Comparison of ENCODE assay signal across 35 cellular contexts in genomic region chr4:95450294-95450693, GRCh38.
A peak's percentile ranks its signal among the peaks of the same experiment; 100 is the strongest.
DNase-seq lines count a peak whose midpoint lies in the region; ATAC-seq, FAIRE-seq and TF ChIP-seq lines count a peak whose summit lies in the region.
"Had no signal": no experiment of that assay in that cellular context is flagged by ENCODE, and none has a peak within 500 bp of the region (broad histone marks: within the 10 kb centered on the region; RNA-seq: fewer than 3 reads in every experiment).

No MANE protein-coding gene starts in this region.

- TF ChIP-seq EP300 in GM12878 (IDR thresholded peaks at IDR 0.05; ENCODE audit: borderline replicate concordance in 1 of 2, control insufficient read depth in 1 of 2, low read depth in 2 of 2, low read length in 2 of 2), result no peak

- H3K36me3 ChIP-seq in cardiac muscle cell (no peaks in the 10 kb centered on the region), DND-41 (ENCODE audit: insufficient read depth, low read length) (no peaks in the 10 kb centered on the region), GM12878 (ENCODE audit: control insufficient read depth in 2 of 2, insufficient read depth in 2 of 2, low read length in 1 of 2) (no peaks in the 10 kb centered on the region)
- H3K36me3 ChIP-seq: BLaER1; BLaER1 treated with 17β-estradiol and CSF1 and Interleukin-3, amounts not matched to agents 10 nM and 100 nM had no signal

- 23% methylated on average over 2 of the region's 2 CpGs for WGBS in GM12878 (ENCODE audit: insufficient coverage, insufficient replicate concordance, low lambda C conversion rate, missing lambda C conversion rate)

- H3K27ac ChIP-seq in cardiac muscle cell, result peak overlapping the region; percentile 86
- H3K27ac ChIP-seq in DND-41 (ENCODE audit: low read length), result no peak overlapping the region
- H3K27ac ChIP-seq in GM12878 (ENCODE audit: control insufficient read depth, insufficient read depth), result no peak overlapping the region
- H3K27ac ChIP-seq: 22Rv1; A549; BLaER1; BLaER1 treated with 17β-estradiol and CSF1 and Interleukin-3, amounts not matched to agents 10 nM and 100 nM; C4-2B had no signal

- H3K27me3 ChIP-seq in cardiac muscle cell, result no peaks in the 10 kb centered on the region
- H3K27me3 ChIP-seq in DND-41 (ENCODE audit: insufficient read depth, low read length, poor library complexity), result no peaks in the 10 kb centered on the region
- H3K27me3 ChIP-seq in GM12878 (replicated peaks in 1 of 2; ENCODE audit: control insufficient read depth in 2 of 2, insufficient read depth in 2 of 2, low read length in 1 of 2), result no peaks in the 10 kb centered on the region
- H3K27me3 ChIP-seq: BE2C; BLaER1; BLaER1 treated with 17β-estradiol and CSF1 and Interleukin-3, amounts not matched to agents 10 nM and 100 nM had no signal

- no peak overlapping the region for H3K4me2 ChIP-seq in DND-41 (ENCODE audit: insufficient read depth, low read length)
- no peak overlapping the region for H3K4me2 ChIP-seq in GM12878 (ENCODE audit: control insufficient read depth, insufficient read depth)
- H3K4me2 ChIP-seq: A549; BLaER1; BLaER1 treated with 17β-estradiol and CSF1 and Interleukin-3, amounts not matched to agents 10 nM and 100 nM had no signal

- TF ChIP-seq CTCF in cardiac muscle cell (IDR thresholded peaks at IDR 0.05; ENCODE audit: low read depth, low read length), result no peak
- no peak for TF ChIP-seq CTCF in DND-41 (IDR thresholded peaks at IDR 0.05; ENCODE audit: borderline replicate concordance, extremely low read depth, low read length, poor library complexity, severe bottlenecking)
- no peak for TF ChIP-seq CTCF in GM12878 (IDR thresholded peaks at IDR 0.05 in 2 of 3, conservative IDR thresholded peaks at IDR 0.05 in 1 of 3; ENCODE audit: control insufficient read depth in 2 of 3, extremely low read depth in 1 of 3, insufficient read depth in 1 of 3, low read depth in 3 of 3, low read length in 3 of 3)
- no peak for TF ChIP-seq CTCF in chondrocyte (IDR thresholded peaks at IDR 0.05)

- H3K4me1 ChIP-seq in cardiac muscle cell (ENCODE audit: low read depth), result peaks cover 15% of the 10 kb centered on the region
- 0 out of 2 replicates have a peak, but pooled peaks cover 3% of the 10 kb centered on the region for H3K4me1 ChIP-seq in DND-41 (ENCODE audit: insufficient read depth, low read length)
- H3K4me1 ChIP-seq in GM12878 (ENCODE audit: control insufficient read depth, insufficient read depth, low read length), result no peaks in the 10 kb centered on the region
- H3K4me1 ChIP-seq: A549; BLaER1; BLaER1 treated with 17β-estradiol and CSF1 and Interleukin-3, amounts not matched to agents 10 nM and 100 nM had no signal

- FAIRE-seq in GM12878 (lab: Jason Lieb, UNC), result no peak
- FAIRE-seq: A549, D721Med had no signal

- H4K20me1 ChIP-seq in DND-41 (ENCODE audit: insufficient read depth, low read length), result no peaks in the 10 kb centered on the region
- H4K20me1 ChIP-seq in GM12878 (ENCODE audit: control insufficient read depth, insufficient read depth), result no peaks in the 10 kb centered on the region
- H4K20me1 ChIP-seq: BLaER1; BLaER1 treated with 17β-estradiol and CSF1 and Interleukin-3, amounts not matched to agents 10 nM and 100 nM had no signal

- BruUV-seq in GM12878 (replicated peaks; lab: Mats Ljungman, UMichigan), result no TSS peak

- no peak overlapping the region for H3K4me3 ChIP-seq in cardiac muscle cell
- no peak overlapping the region for H3K4me3 ChIP-seq in DND-41 (ENCODE audit: low read depth in 1 of 2, low read length in 2 of 2)
- no peak overlapping the region for H3K4me3 ChIP-seq in GM12878
- H3K4me3 ChIP-seq: A549; BLaER1; BLaER1 treated with 17β-estradiol and CSF1 and Interleukin-3, amounts not matched to agents 10 nM and 100 nM had no signal

- H3K4me3 Mint-ChIP-seq in chondrocyte (ENCODE audit: unreplicated experiment), result no peak overlapping the region
- H3K4me3 Mint-ChIP-seq: B cell; CD14-positive monocyte; CD4-positive, alpha-beta memory T cell; CD4-positive, alpha-beta T cell; CD4-positive, CD25-positive, alpha-beta regulatory T cell; CD8-positive, alpha-beta memory T cell; CD8-positive, alpha-beta T cell had no signal

- TF ChIP-seq POLR2A in GM12878 (IDR thresholded peaks at IDR 0.05; ENCODE audit: low read depth, low read length), result no peak

- POLR2A ChIA-PET in GM12878 (lab: Charles Lee), result no interaction called here

- H3K9me3 ChIP-seq in cardiac muscle cell (ENCODE audit: low read depth) (no peaks in the 10 kb centered on the region), DND-41 (ENCODE audit: insufficient read depth, low read length, severe bottlenecking) (no peaks in the 10 kb centered on the region), GM12878 (replicated peaks; ENCODE audit: control insufficient read depth, insufficient read depth, low read length) (no peaks in the 10 kb centered on the region)
- H3K9me3 ChIP-seq: A549; BE2C; BLaER1; BLaER1 treated with 17β-estradiol and CSF1 and Interleukin-3, amounts not matched to agents 10 nM and 100 nM; Caco-2 had no signal

- no peak for TF ChIP-seq RAD21 in GM12878 (IDR thresholded peaks at IDR 0.05; ENCODE audit: insufficient read depth, low read depth, low read length)

- H3K79me2 ChIP-seq in DND-41 (ENCODE audit: insufficient read depth, low read length), result no peaks in the 10 kb centered on the region
- no peaks in the 10 kb centered on the region for H3K79me2 ChIP-seq in GM12878 (ENCODE audit: control insufficient read depth, insufficient read depth, low read length)

- CTCF ChIA-PET in GM12878 (lab: Yijun Ruan, JAX), result no interaction called here

- peaks cover 4% of the 10 kb centered on the region for H3K9me3 Mint-ChIP-seq in chondrocyte (ENCODE audit: low read depth)
- H3K9me3 Mint-ChIP-seq: CD4-positive, alpha-beta memory T cell; CD4-positive, alpha-beta T cell; CD8-positive, alpha-beta T cell had no signal

- DNase-seq in cardiac muscle cell (ENCODE audit: low read depth in 1 of 2, low spot score in 1 of 2) (no peak), left ventricle myocardium superior (no peak), DND-41 (peak; percentile 32), GM12878 (ENCODE audit: low read depth, low spot score) (no peak), chondrocyte (ENCODE audit: low spot score) (no peak), RPMI8226 (no peak)
- DNase-seq: 8988T; ACHN; AML-193; BE2C; C1 segment of cervical spinal cord; Caco-2; Calu3; CD4-positive, alpha-beta memory T cell; CD4-positive, alpha-beta T cell; CD4-positive, CD25-positive, alpha-beta regulatory T cell; CD8-positive, alpha-beta memory T cell; CD8-positive, alpha-beta T cell; COR-L47; DMS 273 treated with DMSO at 0.1 percent for 48 hours; DMS153; DMS53; DMS79; DMS79 treated with DMSO at 0.1 percent for 48 hours; EL had no signal

- no peaks in the 10 kb centered on the region for H3K36me3 Mint-ChIP-seq in chondrocyte (ENCODE audit: low read depth)
- H3K36me3 Mint-ChIP-seq: CD14-positive monocyte; CD4-positive, alpha-beta memory T cell; CD4-positive, CD25-positive, alpha-beta regulatory T cell; CD8-positive, alpha-beta memory T cell; CD8-positive, alpha-beta T cell had no signal

- SMC1A ChIA-PET in GM12878 (lab: Charles Lee; ENCODE audit: uncharacterized antibody, unreplicated experiment), result no interaction called here

- in situ Hi-C loops in GM12878 (cut with MboI), result no loop called here

- H2AFZ ChIP-seq in DND-41 (ENCODE audit: low read depth, low read length), result no peak overlapping the region
- no peak overlapping the region for H2AFZ ChIP-seq in GM12878 (ENCODE audit: control insufficient read depth, low read depth, low read length)

- peak overlapping the region; percentile 56 for H3K27ac Mint-ChIP-seq in chondrocyte (ENCODE audit: unreplicated experiment)
- H3K27ac Mint-ChIP-seq: B cell; CD14-positive monocyte; CD4-positive, alpha-beta memory T cell; CD4-positive, alpha-beta T cell; CD4-positive, CD25-positive, alpha-beta regulatory T cell; CD8-positive, alpha-beta memory T cell; CD8-positive, alpha-beta T cell had no signal

- H3K9ac ChIP-seq in DND-41 (ENCODE audit: low read depth, low read length) (no peak overlapping the region), GM12878 (ENCODE audit: control insufficient read depth, insufficient read depth, low read length) (no peak overlapping the region)
- H3K9ac ChIP-seq: BLaER1; BLaER1 treated with 17β-estradiol and CSF1 and Interleukin-3, amounts not matched to agents 10 nM and 100 nM had no signal

- RAD21 ChIA-PET in GM12878 (lab: Charles Lee; ENCODE audit: unreplicated experiment), result no interaction called here

- H3K27me3 Mint-ChIP-seq in chondrocyte (ENCODE audit: low read depth), result no peaks in the 10 kb centered on the region
- H3K27me3 Mint-ChIP-seq: B cell; CD4-positive, alpha-beta memory T cell; CD4-positive, alpha-beta T cell; CD4-positive, CD25-positive, alpha-beta regulatory T cell; CD8-positive, alpha-beta memory T cell had no signal

- H3K4me1 Mint-ChIP-seq in chondrocyte (ENCODE audit: low read depth), result peaks cover 22% of the 10 kb centered on the region
- H3K4me1 Mint-ChIP-seq: B cell; CD14-positive monocyte; CD4-positive, alpha-beta memory T cell; CD4-positive, CD25-positive, alpha-beta regulatory T cell; CD8-positive, alpha-beta memory T cell had no signal

- ATAC-seq in left ventricle myocardium superior, result no peak
- ATAC-seq in DND-41 (ENCODE audit: insufficient read depth, low read depth), result peak; percentile 73
- peak; percentile 77 for ATAC-seq in GM12878
- ATAC-seq in GM21786 (IDR thresholded peaks at IDR 0.05; ENCODE audit: unreplicated experiment), result no peak
- ATAC-seq in GM18909 (IDR thresholded peaks at IDR 0.05; ENCODE audit: poor library complexity, unreplicated experiment), result no peak
- ATAC-seq: A549; CD8-positive, alpha-beta T cell had no signal

- intact Hi-C loops in left ventricle myocardium superior (cut with micrococcal nuclease), result no loop called here
- intact Hi-C loops in GM12878 (cut with micrococcal nuclease; ENCODE audit: unreplicated experiment), result no loop called here

TF ChIP-seq in GM12878, 131 proteins besides CTCF, POLR2A, EP300 and RAD21 (continues in another document):
- TF ChIP-seq NR2C2 (IDR thresholded peaks at IDR 0.05; ENCODE audit: borderline replicate concordance, control insufficient read depth, insufficient read length, low read depth) (no peak), ZNF24 (IDR thresholded peaks at IDR 0.05) (peak; percentile 64; the same call in 1 of the 2 replicates), TCF3 (IDR thresholded peaks at IDR 0.05; ENCODE audit: borderline replicate concordance, insufficient read depth, low read depth, low read length) (no peak), CBX5 (IDR thresholded peaks at IDR 0.05; ENCODE audit: low read depth) (no peak), EZH2 (IDR thresholded peaks at IDR 0.05; ENCODE audit: borderline replicate concordance, control insufficient read depth, low read depth, low read length) (no peak)
- TF ChIP-seq, protein P1, sequence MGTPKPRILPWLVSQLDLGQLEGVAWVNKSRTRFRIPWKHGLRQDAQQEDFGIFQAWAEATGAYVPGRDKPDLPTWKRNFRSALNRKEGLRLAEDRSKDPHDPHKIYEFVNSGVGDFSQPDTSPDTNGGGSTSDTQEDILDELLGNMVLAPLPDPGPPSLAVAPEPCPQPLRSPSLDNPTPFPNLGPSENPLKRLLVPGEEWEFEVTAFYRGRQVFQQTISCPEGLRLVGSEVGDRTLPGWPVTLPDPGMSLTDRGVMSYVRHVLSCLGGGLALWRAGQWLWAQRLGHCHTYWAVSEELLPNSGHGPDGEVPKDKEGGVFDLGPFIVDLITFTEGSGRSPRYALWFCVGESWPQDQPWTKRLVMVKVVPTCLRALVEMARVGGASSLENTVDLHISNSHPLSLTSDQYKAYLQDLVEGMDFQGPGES (IDR thresholded peaks at IDR 0.05), result no peak

Comparison
In these comparisons a context has a peak if more than half of its experiments do, and no peak if none do; other contexts are left out.
1. ATAC-seq: peak in DND-41 (single experiment) and GM12878 (single experiment); none in left ventricle myocardium superior (single experiment), GM21786 (single experiment) and GM18909 (single experiment).